18 cellular contexts compared by ENCODE assay signal in the genomic region with DNA sequence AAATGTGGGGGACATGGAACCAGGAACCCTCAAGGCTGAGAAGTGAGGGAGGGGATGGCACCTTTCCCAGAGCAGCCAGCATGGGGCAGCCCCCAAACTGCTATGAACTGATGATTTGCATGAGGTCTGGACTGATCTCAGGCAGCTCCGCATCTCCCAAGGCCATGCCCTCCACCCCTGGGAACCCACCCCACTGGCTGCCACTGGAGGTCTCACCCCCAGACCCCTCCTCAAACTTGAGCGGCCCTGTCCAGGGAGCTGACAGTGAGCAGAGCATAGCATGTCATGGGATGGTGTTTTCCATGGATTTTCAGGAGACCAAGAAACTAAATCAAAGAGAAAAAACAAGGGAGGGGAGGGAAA. TPM values are rescaled to one million over a fixed set of nuclear protein-coding genes. Genes with fewer than 3 reads are reported as not detected.
"Had no signal": no experiment of that assay in that cellular context is flagged by ENCODE, and none has a peak within 500 bp of the region (broad histone marks: within the 10 kb centered on the region; RNA-seq: fewer than 3 reads in every experiment).

No MANE protein-coding gene starts in this region.

- H3K27ac ChIP-seq: gastroesophageal sphincter, pancreas, right lobe of liver, spleen, thyroid gland had no signal

- H3K9me3 Mint-ChIP-seq: activated naive CD8-positive, alpha-beta T cell treated with anti-CD3 and anti-CD28 coated beads, Interleukin-2, amount 10 ng/mL, durations not matched to agents 7 days and 5 days; activated T-helper 2 cell treated with anti-CD3 and anti-CD28 coated beads, Interferon-gamma antibody, Interleukin-2, Interleukin-4, amounts not matched to agents 10 μg/mL and 5 μg/mL and 100 μg/mL, durations not matched to agents 14 hours and 24 hours and 36 hours; immature natural killer cell; naive thymus-derived CD8-positive, alpha-beta T cell; stimulated activated naive B cell treated with anti-CD40 and anti-IgM and Interleukin-4, amounts not matched to agents 10 μg/mL and 1 μg/mL and 100 μg/mL, for 72 hours had no signal

- H3K4me1 ChIP-seq: pancreas, thyroid gland had no signal

- H3K36me3 Mint-ChIP-seq: activated naive CD8-positive, alpha-beta T cell treated with anti-CD3 and anti-CD28 coated beads, Interleukin-2, amount 10 ng/mL, durations not matched to agents 7 days and 5 days; immature natural killer cell; naive thymus-derived CD8-positive, alpha-beta T cell; stimulated activated naive B cell treated with anti-CD40 and anti-IgM and Interleukin-4, amounts not matched to agents 10 μg/mL and 1 μg/mL and 100 μg/mL, for 72 hours had no signal

- H3K27ac Mint-ChIP-seq: activated naive CD8-positive, alpha-beta T cell treated with anti-CD3 and anti-CD28 coated beads, Interleukin-2, amount 10 ng/mL, durations not matched to agents 7 days and 5 days; activated T-helper 2 cell treated with anti-CD3 and anti-CD28 coated beads, Interferon-gamma antibody, Interleukin-2, Interleukin-4, amounts not matched to agents 10 μg/mL and 5 μg/mL and 100 μg/mL, durations not matched to agents 14 hours and 24 hours and 36 hours; naive thymus-derived CD8-positive, alpha-beta T cell; stimulated activated naive B cell treated with anti-CD40 and anti-IgM and Interleukin-4, amounts not matched to agents 10 μg/mL and 1 μg/mL and 100 μg/mL, for 72 hours had no signal

- H3K36me3 ChIP-seq: gastroesophageal sphincter, heart right ventricle, pancreas, right lobe of liver, spleen, thyroid gland, WERI-Rb-1 had no signal

- H3K9me3 ChIP-seq: gastroesophageal sphincter, heart right ventricle, pancreas, right lobe of liver, spleen, thyroid gland had no signal

- DNase-seq: activated CD4-positive, alpha-beta T cell treated with anti-CD3 and anti-CD28 coated beads, Interleukin-2, amount 50 U/mL, for 48 hours; activated naive CD4-positive, alpha-beta T cell treated with Interleukin-2 at 50 U/mL for 16 hours; activated naive CD8-positive, alpha-beta T cell treated with anti-CD3 and anti-CD28 coated beads, Interleukin-2, amount 10 ng/mL, durations not matched to agents 7 days and 5 days; activated T-cell treated with anti-CD3 and anti-CD28 coated beads, Interleukin-2, amount 50 U/mL, for 1 hour; heart right ventricle; immature natural killer cell; mesendoderm; naive thymus-derived CD8-positive, alpha-beta T cell; pancreas; right lobe of liver; spleen; stimulated activated CD4-positive, alpha-beta T cell treated with anti-CD3 and anti-CD28 coated beads, Interleukin-4, amount 100 ng/mL, for 4 hours; stimulated activated naive B cell treated with anti-CD40 and anti-IgM and Interleukin-4, amounts not matched to agents 10 μg/mL and 1 μg/mL and 100 μg/mL, for 72 hours; T-helper 2 cell; thyroid gland; WERI-Rb-1 had no signal

- H3K4me3 Mint-ChIP-seq: activated naive CD8-positive, alpha-beta T cell treated with anti-CD3 and anti-CD28 coated beads, Interleukin-2, amount 10 ng/mL, durations not matched to agents 7 days and 5 days; immature natural killer cell; stimulated activated naive B cell treated with anti-CD40 and anti-IgM and Interleukin-4, amounts not matched to agents 10 μg/mL and 1 μg/mL and 100 μg/mL, for 72 hours had no signal

- H3K27me3 ChIP-seq: pancreas, right lobe of liver, thyroid gland had no signal

- ATAC-seq: naive thymus-derived CD8-positive, alpha-beta T cell had no signal

- H3K4me3 ChIP-seq: gastroesophageal sphincter, heart right ventricle, pancreas, right lobe of liver, spleen, thyroid gland had no signal

RNA-seq across cellular contexts. Expression of gene NRXN2, which starts 46.8 kb away (rescaled TPM):
- polyA plus RNA-seq: naive thymus-derived CD8-positive, alpha-beta T cell had no signal
